In the genomic region with DNA sequence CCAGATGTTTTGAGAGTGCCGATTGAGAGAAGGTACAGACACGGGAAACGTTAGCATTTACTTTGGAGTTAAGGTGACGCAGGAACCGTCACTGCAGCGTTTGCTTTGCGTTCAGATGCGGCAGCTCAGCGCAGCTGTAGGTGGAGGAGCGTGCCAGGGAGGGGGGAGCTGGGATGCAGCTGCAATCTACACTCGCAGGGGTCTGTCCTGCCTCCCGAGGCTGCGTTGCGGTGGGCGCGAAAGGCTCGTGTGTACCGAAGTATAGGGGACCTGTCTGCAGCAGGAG, we compare ENCODE assay signal across 8 cellular contexts. TPM values are rescaled to one million over a fixed set of nuclear protein-coding genes. Genes with fewer than 3 reads are reported as not detected.
DNase-seq lines count a peak whose midpoint lies in the region; ATAC-seq and TF ChIP-seq lines count a peak whose summit lies in the region.

No MANE protein-coding gene starts in this region.

- H3K36me3 Mint-ChIP-seq in activated CD8-positive, alpha-beta T cell treated with anti-CD3 and anti-CD28 coated beads, Interleukin-2, amount 10 ng/mL, durations not matched to agents 7 days and 5 days (ENCODE audit: low read depth), result no peaks in the 10 kb centered on the region

- peaks cover 35% of the 10 kb centered on the region for H3K4me1 Mint-ChIP-seq in activated CD8-positive, alpha-beta T cell treated with anti-CD3 and anti-CD28 coated beads, Interleukin-2, amount 10 ng/mL, durations not matched to agents 7 days and 5 days (ENCODE audit: low read depth)

- H3K27ac ChIP-seq in 22Rv1, result peak overlapping the region; percentile 87

- peak overlapping the region; percentile 89 for H3K4me3 ChIP-seq in GM12865 (ENCODE audit: low read depth, low read length)
- H3K4me3 ChIP-seq in fibroblast of mammary gland (ENCODE audit: control insufficient read depth, low read depth, low read length), result peak overlapping the region; percentile 86

- TF ChIP-seq CTCF in 22Rv1 (IDR thresholded peaks at IDR 0.05) (no peak), GM12865 (IDR thresholded peaks at IDR 0.05; ENCODE audit: insufficient read depth, low read depth, low read length, missing control alignments) (no peak), fibroblast of mammary gland (conservative IDR thresholded peaks at IDR 0.05; ENCODE audit: control insufficient read depth, insufficient read depth, low read depth, low read length) (no peak)

- ATAC-seq in HG02840 (IDR thresholded peaks at IDR 0.05; ENCODE audit: low FRiP score, unreplicated experiment), result peak; percentile 26
- peak; percentile 62 for ATAC-seq in activated CD8-positive, alpha-beta T cell treated with anti-CD3 and anti-CD28 coated beads, Interleukin-2, amount 10 ng/mL, durations not matched to agents 7 days and 5 days

- peak overlapping the region; percentile 87 for H3K4me3 Mint-ChIP-seq in activated CD8-positive, alpha-beta T cell treated with anti-CD3 and anti-CD28 coated beads, Interleukin-2, amount 10 ng/mL, durations not matched to agents 7 days and 5 days

- POLR2A ChIA-PET in activated CD8-positive, alpha-beta T cell treated with anti-CD3 and anti-CD28 coated beads, Interleukin-2, amount 10 ng/mL, durations not matched to agents 7 days and 5 days (lab: Charles Lee), result interaction anchor here (0.8 to 1.5 kb wide), 3 partner anchors 14 to 42 kb away, joined by 4 to 6 read pairs (median 6); a partner anchor contains a TSS

- DNase-seq in GM12865 (ENCODE audit: low read depth) (peak; percentile 73), NCI-H2171 (lab: John Stamatoyannopoulos, UW) (peak; percentile 79), fibroblast of mammary gland (ENCODE audit: low read depth) (peak; percentile 68), occipital lobe (lab: John Stamatoyannopoulos, UW) (peak; percentile 79), glomerular visceral epithelial cell (ENCODE audit: extremely low spot score) (no peak)
- DNase-seq in activated CD8-positive, alpha-beta T cell treated with anti-CD3 and anti-CD28 coated beads, Interleukin-2, amount 10 ng/mL, durations not matched to agents 7 days and 5 days, result peak; percentile 73

- peaks cover 2% of the 10 kb centered on the region for H3K27me3 Mint-ChIP-seq in activated CD8-positive, alpha-beta T cell treated with anti-CD3 and anti-CD28 coated beads, Interleukin-2, amount 10 ng/mL, durations not matched to agents 7 days and 5 days (ENCODE audit: low read depth)

- CTCF ChIA-PET in activated CD8-positive, alpha-beta T cell treated with anti-CD3 and anti-CD28 coated beads, Interleukin-2, amount 10 ng/mL, durations not matched to agents 7 days and 5 days (lab: Charles Lee), result interaction anchor here (0.8 to 1.5 kb wide), 10 partner anchors 11 to 150 kb away, joined by 3 to 6 read pairs (median 4); a partner anchor contains a TSS

- no peaks in the 10 kb centered on the region for H3K9me3 Mint-ChIP-seq in activated CD8-positive, alpha-beta T cell treated with anti-CD3 and anti-CD28 coated beads, Interleukin-2, amount 10 ng/mL, durations not matched to agents 7 days and 5 days (ENCODE audit: insufficient read depth)

- peak overlapping the region; percentile 89 for H3K27ac Mint-ChIP-seq in activated CD8-positive, alpha-beta T cell treated with anti-CD3 and anti-CD28 coated beads, Interleukin-2, amount 10 ng/mL, durations not matched to agents 7 days and 5 days

RNA-seq across cellular contexts. Expression of a gene that starts 0.4 kb away (rescaled TPM):
- total RNA-seq in activated CD8-positive, alpha-beta T cell treated with anti-CD3 and anti-CD28 coated beads, Interleukin-2, amount 10 ng/mL, durations not matched to agents 7 days and 5 days, result 10 to 100 TPM; 38.4 to 41.8 TPM
- 67.4 TPM for total RNA-seq in occipital lobe

RNA-seq across cellular contexts. Expression of a gene that starts 12.6 kb away (rescaled TPM):
- 10 to 100 TPM; 48.4 to 50.2 TPM for total RNA-seq in activated CD8-positive, alpha-beta T cell treated with anti-CD3 and anti-CD28 coated beads, Interleukin-2, amount 10 ng/mL, durations not matched to agents 7 days and 5 days
- total RNA-seq in occipital lobe, result 29.3 TPM

RNA-seq across cellular contexts. Expression of a gene that starts 41.8 kb away (rescaled TPM):
- total RNA-seq in activated CD8-positive, alpha-beta T cell treated with anti-CD3 and anti-CD28 coated beads, Interleukin-2, amount 10 ng/mL, durations not matched to agents 7 days and 5 days, result 10 to 100 TPM; 50.7 to 60.4 TPM
- total RNA-seq in occipital lobe, result 71.4 TPM
